31 cellular contexts compared by ENCODE assay signal in genomic region chr6:24477070-24477469, GRCh38.
"Had no signal": no experiment of that assay in that cellular context is flagged by ENCODE, and none has a peak within 500 bp of the region (broad histone marks: within the 10 kb centered on the region; RNA-seq: fewer than 3 reads in every experiment).

No MANE protein-coding gene starts in this region.

- H3K27me3 ChIP-seq: left lung, neural progenitor cell, neutrophil, right lobe of liver, testis, thyroid gland, transverse colon, upper lobe of left lung, vagina had no signal

- H3K36me3 Mint-ChIP-seq: naive B cell, natural killer cell had no signal

- DNase-seq: hypothalamus; immature natural killer cell; kidney; left colon; left lung; mesendoderm; naive B cell; natural killer cell; nephron progenitor cell; occipital lobe; psoas muscle; right lobe of liver; stimulated activated CD4-positive, alpha-beta T cell treated with anti-CD3 and anti-CD28 coated beads, Interleukin-1b, Interleukin-23, amount 100 ng/mL, for 48 hours; stimulated activated CD4-positive, alpha-beta T cell treated with anti-CD3 and anti-CD28 coated beads, Interleukin-2, amount 100 ng/mL, for 48 hours; stimulated activated CD4-positive, alpha-beta T cell treated with anti-CD3 and anti-CD28 coated beads, Interleukin-4, amount 100 ng/mL, for 4 hours; stimulated activated CD8-positive, alpha-beta memory T cell treated with anti-CD3 and anti-CD28 coated beads, Interleukin-4, amount 100 ng/mL, for 48 hours; stimulated activated naive CD4-positive, alpha-beta T cell treated with Interleukin-2 at 50 U/mL for 16 hours; stimulated activated naive CD8-positive, alpha-beta T cell treated with anti-CD3 and anti-CD28 coated beads, Interleukin-15, amount 100 ng/mL, for 72 hours; testis; thyroid gland; transverse colon; upper lobe of left lung had no signal

- H3K27ac ChIP-seq: left lung, neural progenitor cell, neutrophil, parathyroid adenoma, psoas muscle, right lobe of liver, testis, thyroid gland, transverse colon, upper lobe of left lung, vagina had no signal

- H3K27ac Mint-ChIP-seq: immature natural killer cell; mesothelial cell of epicardium; naive B cell; natural killer cell; nephron progenitor cell; neural progenitor cell; stimulated activated memory B cell treated with anti-CD40 and anti-IgM and Interleukin-4, amounts not matched to agents 10 μg/mL and 1 μg/mL and 100 μg/mL, for 72 hours; stimulated activated naive CD8-positive, alpha-beta T cell treated with anti-CD3 and anti-CD28 coated beads, Interleukin-15, amount 100 ng/mL, for 72 hours had no signal

- H3K9me3 Mint-ChIP-seq: immature natural killer cell; naive B cell; natural killer cell; stimulated activated memory B cell treated with anti-CD40 and anti-IgM and Interleukin-4, amounts not matched to agents 10 μg/mL and 1 μg/mL and 100 μg/mL, for 72 hours; stimulated activated naive CD8-positive, alpha-beta T cell treated with anti-CD3 and anti-CD28 coated beads, Interleukin-15, amount 100 ng/mL, for 72 hours had no signal

- H3K9me3 ChIP-seq: left lung, neutrophil, psoas muscle, right lobe of liver, testis, thyroid gland, transverse colon, upper lobe of left lung, vagina had no signal

- H3K27me3 Mint-ChIP-seq: naive B cell; stimulated activated memory B cell treated with anti-CD40 and anti-IgM and Interleukin-4, amounts not matched to agents 10 μg/mL and 1 μg/mL and 100 μg/mL, for 72 hours; stimulated activated naive CD8-positive, alpha-beta T cell treated with anti-CD3 and anti-CD28 coated beads, Interleukin-15, amount 100 ng/mL, for 72 hours had no signal

- H3K4me3 Mint-ChIP-seq: immature natural killer cell; mesothelial cell of epicardium; naive B cell; natural killer cell; nephron progenitor cell; neural progenitor cell; stimulated activated memory B cell treated with anti-CD40 and anti-IgM and Interleukin-4, amounts not matched to agents 10 μg/mL and 1 μg/mL and 100 μg/mL, for 72 hours; stimulated activated naive CD8-positive, alpha-beta T cell treated with anti-CD3 and anti-CD28 coated beads, Interleukin-15, amount 100 ng/mL, for 72 hours had no signal

- H3K4me1 Mint-ChIP-seq: immature natural killer cell; naive B cell; natural killer cell; nephron progenitor cell; neural progenitor cell; stimulated activated memory B cell treated with anti-CD40 and anti-IgM and Interleukin-4, amounts not matched to agents 10 μg/mL and 1 μg/mL and 100 μg/mL, for 72 hours; stimulated activated naive CD8-positive, alpha-beta T cell treated with anti-CD3 and anti-CD28 coated beads, Interleukin-15, amount 100 ng/mL, for 72 hours had no signal

- H3K4me3 ChIP-seq: left lung, lung, neural progenitor cell, psoas muscle, right lobe of liver, smooth muscle cell, testis, thyroid gland, transverse colon, upper lobe of left lung, vagina had no signal

- FAIRE-seq: islet of Langerhans, kidney had no signal

- H3K9ac ChIP-seq: neural progenitor cell, parathyroid adenoma had no signal

- H3K36me3 ChIP-seq: left lung, neural progenitor cell, neutrophil, thyroid gland, transverse colon, upper lobe of left lung, vagina had no signal

- H3K4me1 ChIP-seq: left lung, neural progenitor cell, parathyroid adenoma, psoas muscle, right lobe of liver, testis, thyroid gland, transverse colon, upper lobe of left lung, vagina had no signal
